Comparison of ENCODE assay signal across 28 cellular contexts in the genomic region with DNA sequence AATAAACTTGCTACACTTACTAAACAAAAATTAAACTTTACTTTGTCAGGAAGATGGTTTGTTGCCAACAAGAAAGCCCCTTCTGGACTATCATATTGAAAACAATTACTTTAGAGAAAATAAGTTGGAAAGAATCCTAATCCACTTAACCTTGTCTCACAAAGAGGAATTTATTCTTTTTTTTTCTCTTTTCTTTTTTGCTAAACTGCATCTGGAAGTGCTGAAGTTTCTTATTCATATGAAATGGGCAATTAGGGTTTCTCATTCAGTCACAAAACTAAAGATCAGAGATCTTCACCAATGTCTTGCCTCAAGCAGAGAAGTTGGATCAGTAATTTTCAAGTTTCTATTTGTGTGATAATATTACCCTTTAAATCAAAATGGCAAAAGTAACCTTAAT.
"Had no signal": no experiment of that assay in that cellular context is flagged by ENCODE, and none has a peak within 500 bp of the region (broad histone marks: within the 10 kb centered on the region; RNA-seq: fewer than 3 reads in every experiment).

No MANE protein-coding gene starts in this region.

- DNase-seq: stimulated activated CD4-positive, alpha-beta T cell treated with anti-CD3 and anti-CD28 coated beads, Interleukin-2, amount 100 ng/mL, for 48 hours; stimulated activated CD4-positive, alpha-beta T cell treated with anti-CD3 and anti-CD28 coated beads, Interleukin-4, amount 100 ng/mL, for 1 hour; stimulated activated CD4-positive, alpha-beta T cell treated with anti-CD3 and anti-CD28 coated beads, Interleukin-4, amount 100 ng/mL, for 24 hours; stimulated activated CD4-positive, alpha-beta T cell treated with anti-CD3 and anti-CD28 coated beads, Interleukin-4, amount 100 ng/mL, for 4 hours; stimulated activated CD8-positive, alpha-beta memory T cell treated with anti-CD3 and anti-CD28 coated beads, Interleukin-4, amount 100 ng/mL, for 48 hours; stimulated activated naive B cell treated with anti-CD40 and anti-IgM and Interleukin-4, amounts not matched to agents 10 μg/mL and 1 μg/mL and 100 μg/mL, for 72 hours; stimulated activated naive CD4-positive, alpha-beta T cell; stimulated activated naive CD4-positive, alpha-beta T cell treated with Interleukin-2 at 50 U/mL for 16 hours; stimulated activated naive CD8-positive, alpha-beta T cell treated with anti-CD3 and anti-CD28 coated beads, Interleukin-15, amount 100 ng/mL, for 72 hours; stimulated activated naive CD8-positive, alpha-beta T cell treated with anti-CD3 and anti-CD28 coated beads, Interleukin-15, Interleukin-2, amounts not matched to agents 100 U/mL and 50 U/mL, for 24 hours; stomach; substantia nigra; testis; thyroid gland; tibial artery; transverse colon; trophoblast cell; upper lobe of left lung; upper lobe of right lung; uterus had no signal

- H3K9me3 Mint-ChIP-seq: stimulated activated memory B cell treated with anti-CD40 and anti-IgM and Interleukin-4, amounts not matched to agents 10 μg/mL and 1 μg/mL and 100 μg/mL, for 72 hours; stimulated activated naive B cell treated with anti-CD40 and anti-IgM and Interleukin-4, amounts not matched to agents 10 μg/mL and 1 μg/mL and 100 μg/mL, for 72 hours; stimulated activated naive CD8-positive, alpha-beta T cell treated with anti-CD3 and anti-CD28 coated beads, Interleukin-15, Interleukin-2, amounts not matched to agents 100 ng/mL and 50 ng/mL, for 24 hours had no signal

- H3K4me3 ChIP-seq: stomach, suprapubic skin, testis, thoracic aorta, thyroid gland, tibial artery, tibial nerve, transverse colon, upper lobe of left lung, upper lobe of right lung, uterus, vagina had no signal

- H3K27me3 ChIP-seq: stomach, suprapubic skin, testis, thyroid gland, tibial artery, transverse colon, upper lobe of left lung, upper lobe of right lung, uterus, vagina had no signal

- H3K36me3 Mint-ChIP-seq: stimulated activated effector memory CD8-positive, alpha-beta T cell treated with anti-CD3 and anti-CD28 coated beads, Interleukin-12 subunit alpha, Interleukin-12 subunit beta, amount 100 ng/mL, for 72 hours; stimulated activated memory B cell treated with anti-CD40 and anti-IgM and Interleukin-4, amounts not matched to agents 10 μg/mL and 1 μg/mL and 100 μg/mL, for 72 hours; stimulated activated naive B cell treated with anti-CD40 and anti-IgM and Interleukin-4, amounts not matched to agents 10 μg/mL and 1 μg/mL and 100 μg/mL, for 72 hours; type B pancreatic cell had no signal

- H3K4me3 Mint-ChIP-seq: stimulated activated effector memory CD8-positive, alpha-beta T cell treated with anti-CD3 and anti-CD28 coated beads, Interleukin-12 subunit alpha, Interleukin-12 subunit beta, amount 100 ng/mL, for 72 hours; stimulated activated memory B cell treated with anti-CD40 and anti-IgM and Interleukin-4, amounts not matched to agents 10 μg/mL and 1 μg/mL and 100 μg/mL, for 72 hours; stimulated activated naive B cell treated with anti-CD40 and anti-IgM and Interleukin-4, amounts not matched to agents 10 μg/mL and 1 μg/mL and 100 μg/mL, for 72 hours; stimulated activated naive CD8-positive, alpha-beta T cell treated with anti-CD3 and anti-CD28 coated beads, Interleukin-15, amount 100 ng/mL, for 72 hours; stimulated activated naive CD8-positive, alpha-beta T cell treated with anti-CD3 and anti-CD28 coated beads, Interleukin-15, Interleukin-2, amounts not matched to agents 100 ng/mL and 50 ng/mL, for 24 hours; type B pancreatic cell had no signal

- H3K27ac Mint-ChIP-seq: stimulated activated effector memory CD8-positive, alpha-beta T cell treated with anti-CD3 and anti-CD28 coated beads, Interleukin-12 subunit alpha, Interleukin-12 subunit beta, amount 100 ng/mL, for 72 hours; stimulated activated memory B cell treated with anti-CD40 and anti-IgM and Interleukin-4, amounts not matched to agents 10 μg/mL and 1 μg/mL and 100 μg/mL, for 72 hours; stimulated activated naive B cell treated with anti-CD40 and anti-IgM and Interleukin-4, amounts not matched to agents 10 μg/mL and 1 μg/mL and 100 μg/mL, for 72 hours; stimulated activated naive CD8-positive, alpha-beta T cell treated with anti-CD3 and anti-CD28 coated beads, Interleukin-15, amount 100 ng/mL, for 72 hours; stimulated activated naive CD8-positive, alpha-beta T cell treated with anti-CD3 and anti-CD28 coated beads, Interleukin-15, Interleukin-2, amounts not matched to agents 100 ng/mL and 50 ng/mL, for 24 hours; type B pancreatic cell had no signal

- H3K4me1 ChIP-seq: stomach, suprapubic skin, testis, tibial artery, tibial nerve, transverse colon, upper lobe of left lung, upper lobe of right lung, uterus, vagina had no signal

- H3K27ac ChIP-seq: stomach, suprapubic skin, testis, thoracic aorta, thyroid gland, tibial artery, tibial nerve, transverse colon, upper lobe of left lung, upper lobe of right lung, uterus, vagina had no signal

- H3K27me3 Mint-ChIP-seq: stimulated activated memory B cell treated with anti-CD40 and anti-IgM and Interleukin-4, amounts not matched to agents 10 μg/mL and 1 μg/mL and 100 μg/mL, for 72 hours; stimulated activated naive B cell treated with anti-CD40 and anti-IgM and Interleukin-4, amounts not matched to agents 10 μg/mL and 1 μg/mL and 100 μg/mL, for 72 hours; stimulated activated naive CD8-positive, alpha-beta T cell treated with anti-CD3 and anti-CD28 coated beads, Interleukin-15, amount 100 ng/mL, for 72 hours; stimulated activated naive CD8-positive, alpha-beta T cell treated with anti-CD3 and anti-CD28 coated beads, Interleukin-15, Interleukin-2, amounts not matched to agents 100 ng/mL and 50 ng/mL, for 24 hours; type B pancreatic cell had no signal

- ATAC-seq: stimulated activated effector memory CD8-positive, alpha-beta T cell treated with anti-CD3 and anti-CD28 coated beads, Interleukin-12 subunit alpha, Interleukin-12 subunit beta, amount 100 ng/mL, for 72 hours; stimulated activated memory B cell treated with anti-CD40 and anti-IgM and Interleukin-4, amounts not matched to agents 10 μg/mL and 1 μg/mL and 100 μg/mL, for 72 hours; stimulated activated naive B cell treated with anti-CD40 and anti-IgM and Interleukin-4, amounts not matched to agents 10 μg/mL and 1 μg/mL and 100 μg/mL, for 72 hours; stimulated activated naive CD8-positive, alpha-beta T cell treated with anti-CD3 and anti-CD28 coated beads, Interleukin-15, amount 100 ng/mL, for 72 hours; stimulated activated naive CD8-positive, alpha-beta T cell treated with anti-CD3 and anti-CD28 coated beads, Interleukin-15, Interleukin-2, amounts not matched to agents 100 U/mL and 50 U/mL, for 24 hours; upper lobe of right lung had no signal

- H3K36me3 ChIP-seq: stomach, suprapubic skin, thoracic aorta, thyroid gland, tibial artery, tibial nerve, transverse colon, upper lobe of left lung, upper lobe of right lung, uterus, vagina had no signal

- H3K4me1 Mint-ChIP-seq: stimulated activated effector memory CD8-positive, alpha-beta T cell treated with anti-CD3 and anti-CD28 coated beads, Interleukin-12 subunit alpha, Interleukin-12 subunit beta, amount 100 ng/mL, for 72 hours; stimulated activated memory B cell treated with anti-CD40 and anti-IgM and Interleukin-4, amounts not matched to agents 10 μg/mL and 1 μg/mL and 100 μg/mL, for 72 hours; stimulated activated naive B cell treated with anti-CD40 and anti-IgM and Interleukin-4, amounts not matched to agents 10 μg/mL and 1 μg/mL and 100 μg/mL, for 72 hours; stimulated activated naive CD8-positive, alpha-beta T cell treated with anti-CD3 and anti-CD28 coated beads, Interleukin-15, amount 100 ng/mL, for 72 hours had no signal
